8 cellular contexts compared by ENCODE assay signal in the genomic region with DNA sequence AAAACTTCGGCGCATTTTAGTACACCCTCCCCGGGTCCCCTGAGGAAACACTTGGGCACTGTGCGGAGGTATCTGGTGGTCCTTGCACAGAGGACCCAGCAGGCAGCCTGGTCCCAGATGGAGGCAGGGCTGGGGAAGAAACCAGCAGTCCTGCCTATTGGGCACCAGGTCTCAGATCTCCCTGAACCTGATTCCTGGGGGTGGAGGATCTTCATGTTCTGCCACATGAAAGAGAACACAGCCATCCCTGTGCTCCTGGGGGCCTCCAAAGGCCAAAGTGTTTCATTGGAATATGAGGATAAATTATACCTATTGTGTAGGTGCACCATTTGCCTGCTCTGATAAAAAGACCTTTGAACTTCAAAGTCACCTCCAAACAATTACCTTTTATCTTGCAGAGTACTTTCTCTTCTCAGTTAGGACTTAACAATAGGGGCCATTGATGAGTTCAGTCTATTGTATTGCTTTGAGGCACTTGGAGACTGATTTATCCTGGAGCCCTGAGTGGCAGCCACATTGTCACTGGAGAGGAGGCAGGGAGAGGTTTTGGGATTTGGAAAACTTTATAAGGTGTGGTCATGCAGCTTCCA. TPM values are rescaled to one million over a fixed set of nuclear protein-coding genes. Genes with fewer than 3 reads are reported as not detected.
DNase-seq lines count a peak whose midpoint lies in the region; ATAC-seq and TF ChIP-seq lines count a peak whose summit lies in the region.

No MANE protein-coding gene starts in this region.

- no peak overlapping the region for H2BK15ac ChIP-seq in IMR-90 (ENCODE audit: low read depth, low read length)

- peak overlapping the region; percentile 94 for H3K4me2 ChIP-seq in IMR-90 (ENCODE audit: low read depth, low read length)
- peak overlapping the region; percentile 83 for H3K4me2 ChIP-seq in mammary epithelial cell (ENCODE audit: insufficient read depth, low read depth, low read length)

- no peak overlapping the region for H3K4me3 ChIP-seq in CD4-positive, CD25-positive, alpha-beta regulatory T cell (ENCODE audit: low read depth, low read length)
- H3K4me3 ChIP-seq in IMR-90 (ENCODE audit: insufficient read depth, low read depth, low read length) (peak overlapping the region; percentile 96), mammary epithelial cell (replicated peaks in 1 of 3; ENCODE audit: insufficient read depth in 1 of 3, low read depth in 2 of 3, low read length in 3 of 3) (peak overlapping the region; percentile 63 to 66 (median 66))

- in situ Hi-C loops in IMR-90 (cut with MboI; ENCODE audit: low sequenced_read_pairs) (loop anchor here (25.0 kb wide), 1 partner anchor 495 kb away; the partner anchor contains the start of gene EIF3M), mammary epithelial cell (cut with MboI; ENCODE audit: low sequenced_read_pairs in 2 of 2) (no loop called here)

- H2AFZ ChIP-seq in IMR-90 (replicated peaks; ENCODE audit: low read length, poor library complexity) (no peak overlapping the region), mammary epithelial cell (ENCODE audit: low read depth, low read length) (no peak overlapping the region)

- DNase-seq in CD4-positive, CD25-positive, alpha-beta regulatory T cell: peak in 1 of 3 donors; percentile 13
- DNase-seq in IMR-90: no peak
- DNase-seq in mammary epithelial cell: no peak
- no peak for DNase-seq in nephron progenitor cell
- no peak for DNase-seq in NCI-H2171 (lab: John Stamatoyannopoulos, UW)
- DNase-seq in NCI-H2196 (lab: John Stamatoyannopoulos, UW; ENCODE audit: unreplicated experiment): no peak

- peaks cover 53% of the 10 kb centered on the region for H3K79me2 ChIP-seq in mammary epithelial cell (ENCODE audit: insufficient read depth, low read length)

- no peaks in the 10 kb centered on the region for H3K36me3 ChIP-seq in CD4-positive, CD25-positive, alpha-beta regulatory T cell (ENCODE audit: control insufficient read depth, insufficient read depth, low read length)
- H3K36me3 ChIP-seq in IMR-90 (ENCODE audit: control insufficient read depth, insufficient read depth, low read length): peaks cover 12% of the 10 kb centered on the region
- H3K36me3 ChIP-seq in mammary epithelial cell (ENCODE audit: insufficient read depth, low read length): peaks cover 7% of the 10 kb centered on the region

- TF ChIP-seq CTCF in IMR-90 (conservative IDR thresholded peaks at IDR 0.05; ENCODE audit: low read depth, low read length): no peak
- no peak for TF ChIP-seq CTCF in mammary epithelial cell (conservative IDR thresholded peaks at IDR 0.05 in 1 of 2, IDR thresholded peaks at IDR 0.05 in 1 of 2; ENCODE audit: extremely low read depth in 1 of 2, insufficient read depth in 1 of 2, low read depth in 1 of 2, low read length in 2 of 2)
- no peak for TF ChIP-seq CTCF in nephron progenitor cell (IDR thresholded peaks at IDR 0.05)

- H3K9me3 ChIP-seq in CD4-positive, CD25-positive, alpha-beta regulatory T cell (ENCODE audit: control insufficient read depth in 2 of 2, low read length in 2 of 2): no peaks in the 10 kb centered on the region
- H3K9me3 ChIP-seq in IMR-90 (ENCODE audit: control insufficient read depth, insufficient read depth, low read length) (no peaks in the 10 kb centered on the region), mammary epithelial cell (replicated peaks; ENCODE audit: insufficient read depth, low read length) (no peaks in the 10 kb centered on the region)

- H4K8ac ChIP-seq in IMR-90 (ENCODE audit: low read depth in 2 of 2, low read length in 2 of 2): peak overlapping the region in 1 of 2 experiments; percentile 59; a peak in 1 of 4 replicates

- H3K9ac ChIP-seq in IMR-90 (ENCODE audit: low read depth, low read length) (peak overlapping the region; percentile 99), mammary epithelial cell (ENCODE audit: insufficient read depth, low read length) (no peak overlapping the region)

- H2BK5ac ChIP-seq in IMR-90 (ENCODE audit: low read depth, low read length, poor library complexity, severe bottlenecking): no peak overlapping the region

- intact Hi-C loops in IMR-90 (cut with micrococcal nuclease): no loop called here
- intact Hi-C loops in mammary epithelial cell (cut with micrococcal nuclease): no loop called here

- POLR2A ChIA-PET in IMR-90 (lab: Charles Lee; ENCODE audit: unreplicated experiment): no interaction called here

- H2BK20ac ChIP-seq in IMR-90 (ENCODE audit: low read depth, low read length): no peak overlapping the region

- ATAC-seq in CD4-positive, CD25-positive, alpha-beta regulatory T cell (ENCODE audit: low read depth in 2 of 2): no peak
- ATAC-seq in IMR-90 (ENCODE audit: low read depth) (no peak), HG03108 (IDR thresholded peaks at IDR 0.05; ENCODE audit: unreplicated experiment) (no peak), GM19455 (IDR thresholded peaks at IDR 0.05; ENCODE audit: unreplicated experiment) (no peak)

- H2AK9ac ChIP-seq in IMR-90 (replicated peaks; ENCODE audit: low read depth, low read length, poor library complexity): peak overlapping the region; percentile 70

- TF ChIP-seq RAD21 in IMR-90 (IDR thresholded peaks at IDR 0.05; ENCODE audit: low read length): no peak

- H3K79me1 ChIP-seq in IMR-90 (ENCODE audit: low read depth in 1 of 2, low read length in 2 of 2): peaks cover 31 to 70% of the 10 kb centered on the region in 2 experiments

- BruUV-seq in IMR-90 (replicated peaks; lab: Mats Ljungman, UMichigan): no TSS peak
- no TSS peak for BruUV-seq in mammary epithelial cell (replicated peaks; lab: Mats Ljungman, UMichigan)

- H2BK120ac ChIP-seq in IMR-90 (ENCODE audit: low read depth, low read length): no peak overlapping the region

- 75% methylated on average over 4 of the region's 4 CpGs; no CpG with 5 or more reads in 1 of the 2 experiments for WGBS in IMR-90 (ENCODE audit: extremely low coverage in 2 of 2, insufficient read length in 1 of 2), 2 experiments
- WGBS in mammary epithelial cell (ENCODE audit: low coverage, missing lambda C conversion rate): 60% methylated on average over 2 of the region's 4 CpGs

- H3K4me1 ChIP-seq in CD4-positive, CD25-positive, alpha-beta regulatory T cell (ENCODE audit: control insufficient read depth, insufficient read depth, low read length, poor library complexity, severe bottlenecking): peaks cover 15% of the 10 kb centered on the region
- peaks cover 27% of the 10 kb centered on the region for H3K4me1 ChIP-seq in IMR-90 (ENCODE audit: control insufficient read depth, insufficient read depth, low read length)
- peaks cover 21% of the 10 kb centered on the region for H3K4me1 ChIP-seq in mammary epithelial cell (ENCODE audit: insufficient read depth, low read length)

- peak overlapping the region; percentile 51 for H3K14ac ChIP-seq in IMR-90 (replicated peaks; ENCODE audit: low read depth, low read length)

- H3K9me1 ChIP-seq in IMR-90 (ENCODE audit: insufficient read depth, low read length): peaks cover 42% of the 10 kb centered on the region

- H3K9me3 Mint-ChIP-seq in CD4-positive, CD25-positive, alpha-beta regulatory T cell: no peaks in the 10 kb centered on the region
- H3K9me3 Mint-ChIP-seq in nephron progenitor cell: peaks cover 3% of the 10 kb centered on the region

- H3K4me1 Mint-ChIP-seq in CD4-positive, CD25-positive, alpha-beta regulatory T cell: peaks cover 0 to 25% (median 11%) of the 10 kb centered on the region in 4 donors
- H3K4me1 Mint-ChIP-seq in nephron progenitor cell: peaks cover 54% of the 10 kb centered on the region

- dilution Hi-C loops in IMR-90 (cut with HindIII; ENCODE audit: low sequenced_read_pairs, unreplicated experiment): no loop called here
- dilution Hi-C loops in mammary epithelial cell (cut with HindIII; ENCODE audit: low sequenced_read_pairs): no loop called here

- H4K91ac ChIP-seq in IMR-90 (ENCODE audit: insufficient read depth, low read depth, low read length): no peak overlapping the region; the same call in 1 of the 2 replicates

- CTCF ChIA-PET in IMR-90 (lab: Yijun Ruan, JAX) (no interaction called here), mammary epithelial cell (lab: Charles Lee; ENCODE audit: low non-redundant PET) (no interaction called here)

- no peak overlapping the region for H3K18ac ChIP-seq in IMR-90 (ENCODE audit: low read depth, low read length)

- H3K36me3 Mint-ChIP-seq in CD4-positive, CD25-positive, alpha-beta regulatory T cell: peaks cover 7% of the 10 kb centered on the region
- H3K36me3 Mint-ChIP-seq in nephron progenitor cell (ENCODE audit: low read depth): peaks cover 50% of the 10 kb centered on the region

- H3K4me3 Mint-ChIP-seq in CD4-positive, CD25-positive, alpha-beta regulatory T cell: peak overlapping the region; percentile 47 to 94 (median 80)
- peak overlapping the region; percentile 91 for H3K4me3 Mint-ChIP-seq in nephron progenitor cell

- peak overlapping the region; percentile 35; the same call in 1 of the 2 replicates for H3K56ac ChIP-seq in IMR-90 (ENCODE audit: extremely low read depth, insufficient read depth, low read length)

- H3K27me3 Mint-ChIP-seq in CD4-positive, CD25-positive, alpha-beta regulatory T cell: peaks cover 26% of the 10 kb centered on the region
- H3K27me3 Mint-ChIP-seq in nephron progenitor cell (ENCODE audit: low read depth, poor library complexity): no peaks in the 10 kb centered on the region

- peak overlapping the region; percentile 92; the same call in 1 of the 2 replicates for H3K4ac ChIP-seq in IMR-90 (ENCODE audit: low read depth, low read length)

- H3K27ac ChIP-seq in CD4-positive, CD25-positive, alpha-beta regulatory T cell (ENCODE audit: insufficient read depth, low read length, poor library complexity, severe bottlenecking): no peak overlapping the region
- peak overlapping the region; percentile 99; the same call in 1 of the 2 replicates for H3K27ac ChIP-seq in IMR-90 (ENCODE audit: insufficient read depth, low read length)
- no peak overlapping the region for H3K27ac ChIP-seq in mammary epithelial cell (ENCODE audit: insufficient read depth, low read depth, low read length)

- peak overlapping the region; percentile 30 for H3K23ac ChIP-seq in IMR-90 (ENCODE audit: low read depth, low read length)

- H3K27ac Mint-ChIP-seq in CD4-positive, CD25-positive, alpha-beta regulatory T cell: peak overlapping the region in 1 of 3 donors; percentile 20
- H3K27ac Mint-ChIP-seq in nephron progenitor cell: no peak overlapping the region

- H4K20me1 ChIP-seq in IMR-90 (ENCODE audit: insufficient read depth, low read length): peaks cover 56% of the 10 kb centered on the region
- H4K20me1 ChIP-seq in mammary epithelial cell (ENCODE audit: insufficient read depth, low read length): no peaks in the 10 kb centered on the region

- TF ChIP-seq POLR2A in IMR-90 (IDR thresholded peaks at IDR 0.05; ENCODE audit: low read depth, low read length): no peak

- H3K27me3 ChIP-seq in CD4-positive, CD25-positive, alpha-beta regulatory T cell (ENCODE audit: control insufficient read depth, insufficient read depth, low read length): peaks cover 14% of the 10 kb centered on the region
- no peaks in the 10 kb centered on the region for H3K27me3 ChIP-seq in IMR-90 (ENCODE audit: control insufficient read depth, insufficient read depth, low read length)
- H3K27me3 ChIP-seq in mammary epithelial cell (ENCODE audit: insufficient read depth, low read length): no peaks in the 10 kb centered on the region

- H4K5ac ChIP-seq in IMR-90 (ENCODE audit: low read depth, low read length): no peak overlapping the region

- peak overlapping the region; percentile 55 for H2AK5ac ChIP-seq in IMR-90 (ENCODE audit: low read depth, low read length)

RNA-seq across cellular contexts. Expression of gene RCN1, which starts 1.8 kb away (rescaled TPM):
- 7.8 TPM for total RNA-seq in CD4-positive, CD25-positive, alpha-beta regulatory T cell
- polyA plus RNA-seq in CD4-positive, CD25-positive, alpha-beta regulatory T cell: 1 to 10 TPM; 5.5 to 6.1 (median 5.7) TPM
- total RNA-seq in IMR-90 (2012; rRNA removed) (129 and 231 TPM in 2 replicates), mammary epithelial cell (100 to 1,000 TPM; 101 to 163 TPM)
- polyA plus RNA-seq in IMR-90 (2012; rRNA removed) (171 and 193 TPM in 2 replicates), mammary epithelial cell (59.9 TPM)
- polyA plus RNA-seq in IMR-90 (2012; cell fraction: cytosol; rRNA removed): 78.4 and 90.6 TPM in 2 replicates
- 40.8 and 127 TPM in 2 replicates for polyA plus RNA-seq in IMR-90 (2012; cell fraction: nucleus; rRNA removed; ENCODE audit: low replicate concordance)
- 29.8 TPM for polyA minus RNA-seq in mammary epithelial cell

Comparison
In these comparisons a context has a peak if more than half of its experiments do, and no peak if none do; other contexts are left out.
1. RNA of gene RCN1, which starts 1.8 kb away (total RNA-seq): 101 to 163 TPM in mammary epithelial cell and 129 to 231 TPM in IMR-90; 7.8 TPM in CD4-positive, CD25-positive, alpha-beta regulatory T cell (single experiment); every median in the first group is over 10 times any median in the second.